8 cellular contexts compared by ENCODE assay signal in the genomic region with DNA sequence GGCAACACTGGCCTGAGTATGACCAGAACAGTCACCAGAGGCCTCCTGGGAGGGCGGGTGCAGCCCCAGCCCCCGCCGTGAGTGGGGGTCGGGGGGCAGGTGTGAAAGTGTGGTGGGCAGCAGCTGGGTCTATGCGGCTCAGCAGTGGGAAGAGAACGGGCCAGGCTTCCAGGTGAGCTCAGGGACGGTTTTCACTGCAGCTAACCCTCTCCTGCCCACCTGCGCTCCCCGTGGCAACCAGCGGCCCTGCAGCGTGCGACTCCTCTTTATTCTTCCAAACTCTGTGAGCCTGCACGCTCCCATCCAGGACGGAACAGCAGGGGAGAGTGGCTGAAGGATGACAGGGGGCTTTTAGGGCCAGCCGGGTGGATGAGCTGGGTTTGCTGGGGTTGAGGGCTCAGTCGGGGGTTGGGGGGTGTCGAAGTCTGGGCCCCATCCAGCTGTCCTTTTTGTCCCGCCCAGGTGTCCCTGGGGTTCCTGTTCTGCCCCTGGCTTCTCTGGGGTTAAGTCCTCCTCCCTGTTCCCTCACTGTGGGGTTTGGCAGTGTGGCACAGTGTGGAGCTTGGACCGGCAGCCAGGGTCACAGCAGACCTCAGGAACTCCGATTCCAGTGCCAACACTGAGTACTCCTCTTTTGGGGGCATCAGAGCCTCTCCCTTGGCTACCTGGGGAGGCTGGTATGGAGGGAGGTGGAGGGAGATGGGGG. TPM values are rescaled to one million over a fixed set of nuclear protein-coding genes. Genes with fewer than 3 reads are reported as not detected.
DNase-seq lines count a peak whose midpoint lies in the region; ATAC-seq, FAIRE-seq and TF ChIP-seq lines count a peak whose summit lies in the region.

No MANE protein-coding gene starts in this region.

- H3K27ac ChIP-seq in brain microvascular endothelial cell, result no peak overlapping the region

- H3K27ac Mint-ChIP-seq in nephron progenitor cell, result no peak overlapping the region
- no peak overlapping the region for H3K27ac Mint-ChIP-seq in T-helper 2 cell treated with Interferon-gamma antibody and Interleukin-4, amounts not matched to agents 5 μg/mL and 100 μg/mL, for 36 hours

- DNase-seq in EH (ENCODE audit: low read depth) (peak; percentile 17), LNCaP clone FGC (ENCODE audit: low read depth) (no peak), brain microvascular endothelial cell (no peak), nephron progenitor cell (peak; percentile 63), frontal cortex (ENCODE audit: low spot score in 2 of 2) (no peak), cerebellar nuclear complex (lab: John Stamatoyannopoulos, UW) (no peak)
- DNase-seq in T-helper 2 cell treated with Interferon-gamma antibody and Interleukin-4, amounts not matched to agents 5 μg/mL and 100 μg/mL, for 36 hours (ENCODE audit: low spot score), result no peak

- TF ChIP-seq CTCF in LNCaP clone FGC (IDR thresholded peaks at IDR 0.05; ENCODE audit: control insufficient read depth, extremely low read depth, insufficient read depth), result peak; percentile 65
- TF ChIP-seq CTCF in brain microvascular endothelial cell (IDR thresholded peaks at IDR 0.05; ENCODE audit: low read depth, low read length, missing control alignments), result peak; percentile 59
- peak; percentile 48 for TF ChIP-seq CTCF in nephron progenitor cell (IDR thresholded peaks at IDR 0.05)

- peaks cover 61% of the 10 kb centered on the region for H3K4me1 Mint-ChIP-seq in nephron progenitor cell
- no peaks in the 10 kb centered on the region for H3K4me1 Mint-ChIP-seq in T-helper 2 cell treated with Interferon-gamma antibody and Interleukin-4, amounts not matched to agents 5 μg/mL and 100 μg/mL, for 36 hours (ENCODE audit: low read depth)

- no peaks in the 10 kb centered on the region for H3K27me3 ChIP-seq in brain microvascular endothelial cell (replicated peaks)

- no peaks in the 10 kb centered on the region for H3K36me3 Mint-ChIP-seq in nephron progenitor cell (ENCODE audit: low read depth)
- H3K36me3 Mint-ChIP-seq in T-helper 2 cell treated with Interferon-gamma antibody and Interleukin-4, amounts not matched to agents 5 μg/mL and 100 μg/mL, for 36 hours (ENCODE audit: low read depth), result no peaks in the 10 kb centered on the region

- peak overlapping the region; percentile 32 for H3K4me3 Mint-ChIP-seq in nephron progenitor cell
- H3K4me3 Mint-ChIP-seq in T-helper 2 cell treated with Interferon-gamma antibody and Interleukin-4, amounts not matched to agents 5 μg/mL and 100 μg/mL, for 36 hours, result no peak overlapping the region

- H3K36me3 ChIP-seq in brain microvascular endothelial cell (replicated peaks), result no peaks in the 10 kb centered on the region

- in situ Hi-C loops in brain microvascular endothelial cell (cut with HindIII; ENCODE audit: low pct_ligation_motif_present, low sequenced_read_pairs), result no loop called here

- H3K4me3 ChIP-seq in LNCaP clone FGC (ENCODE audit: low read depth, low read length), result no peak overlapping the region
- no peak overlapping the region for H3K4me3 ChIP-seq in brain microvascular endothelial cell (ENCODE audit: low read depth, low read length)

- no peaks in the 10 kb centered on the region for H3K9me3 Mint-ChIP-seq in nephron progenitor cell
- no peaks in the 10 kb centered on the region for H3K9me3 Mint-ChIP-seq in T-helper 2 cell treated with Interferon-gamma antibody and Interleukin-4, amounts not matched to agents 5 μg/mL and 100 μg/mL, for 36 hours

- H3K27me3 Mint-ChIP-seq in nephron progenitor cell (ENCODE audit: low read depth, poor library complexity), result peaks cover 11% of the 10 kb centered on the region
- H3K27me3 Mint-ChIP-seq in T-helper 2 cell treated with Interferon-gamma antibody and Interleukin-4, amounts not matched to agents 5 μg/mL and 100 μg/mL, for 36 hours (ENCODE audit: low read depth), result peaks cover 24% of the 10 kb centered on the region

- ATAC-seq in HG02973 (IDR thresholded peaks at IDR 0.05; ENCODE audit: unreplicated experiment), result no peak

- FAIRE-seq in frontal cortex (lab: Jason Lieb, UNC), result no peak

RNA-seq across cellular contexts. Expression of gene BIRC7, which starts 0.9 kb away (rescaled TPM):
- not detected for total RNA-seq in frontal cortex

RNA-seq across cellular contexts. Expression of gene YTHDF1, which starts 18.9 kb away (rescaled TPM):
- 20.4 TPM for total RNA-seq in frontal cortex

RNA-seq across cellular contexts. Expression of gene NKAIN4, which starts 19.4 kb away (rescaled TPM):
- 14.7 TPM for total RNA-seq in frontal cortex

RNA-seq across cellular contexts. Expression of gene ARFGAP1, which starts 37.8 kb away (rescaled TPM):
- total RNA-seq in frontal cortex, result 25.3 TPM

RNA-seq across cellular contexts. Expression of gene COL20A1, which starts 58.1 kb away (rescaled TPM):
- 4.1 TPM for total RNA-seq in frontal cortex

Comparison
In these comparisons a context has a peak if more than half of its experiments do, and no peak if none do; other contexts are left out.
1. DNase-seq: peak in EH (single experiment) and nephron progenitor cell (single experiment); none in LNCaP clone FGC (single experiment), brain microvascular endothelial cell (single experiment), frontal cortex (0 of 2), cerebellar nuclear complex (0 of 2) and T-helper 2 cell treated with Interferon-gamma antibody and Interleukin-4, amounts not matched to agents 5 μg/mL and 100 μg/mL, for 36 hours (single experiment).
2. Peak in every context shown above with its lines, with median percentiles within 50 percentile points of each other: CTCF ChIP-seq.